Comparison of ENCODE assay signal across 7 cellular contexts in genomic region chr2:173598525-173598924, GRCh38.
"Had no signal": no experiment of that assay in that cellular context is flagged by ENCODE, and none has a peak within 500 bp of the region (broad histone marks: within the 10 kb centered on the region; RNA-seq: fewer than 3 reads in every experiment).

No MANE protein-coding gene starts in this region.

- H3K4me2 ChIP-seq: KMS-11 had no signal

- DNase-seq: Karpas-422, Kasumi-1, KBM-7, KG1 had no signal

- FAIRE-seq: HTR-8/SVneo had no signal

- H3K9ac ChIP-seq: KMS-11 had no signal

- H3K27ac ChIP-seq: HL-60, KMS-11 had no signal
